In the genomic region with DNA sequence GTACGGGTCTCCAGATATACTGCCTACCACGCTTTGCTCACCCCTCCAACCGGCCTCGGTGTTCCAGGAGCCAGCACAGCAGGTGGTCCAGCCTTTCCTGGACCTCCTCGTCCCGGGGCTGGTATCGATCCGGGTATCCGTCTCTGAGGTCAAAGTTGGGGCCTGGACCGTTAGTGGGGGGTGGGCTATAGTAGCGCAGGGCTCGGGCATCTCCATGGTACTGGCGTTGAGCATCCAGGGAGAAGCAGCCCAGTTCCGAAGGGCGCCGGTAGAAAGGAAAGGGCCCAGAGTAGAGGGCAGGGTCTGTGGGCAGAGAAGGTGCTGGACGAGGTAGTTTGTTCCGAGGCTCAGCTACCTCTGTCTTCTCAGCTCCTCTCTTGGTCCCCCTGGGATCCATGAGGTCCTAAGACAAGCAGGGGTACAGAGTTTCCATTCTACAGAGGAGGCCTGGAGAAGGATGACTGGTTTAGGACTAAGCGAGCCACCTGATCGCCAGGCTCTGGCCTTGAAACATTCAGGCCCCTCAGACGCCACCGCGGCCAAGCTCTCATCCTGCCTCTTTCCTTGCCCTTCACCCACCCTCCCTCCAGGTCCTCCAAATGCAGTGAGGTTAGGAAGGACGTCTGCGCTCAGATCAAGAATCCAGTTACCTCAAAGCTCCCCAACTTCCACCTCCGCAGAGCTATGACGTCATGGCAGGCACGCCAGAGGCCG, we compare ENCODE assay signal across 9 cellular contexts. TPM values are rescaled to one million over a fixed set of nuclear protein-coding genes. Genes with fewer than 3 reads are reported as not detected.
DNase-seq lines count a peak whose midpoint lies in the region; ATAC-seq, FAIRE-seq and TF ChIP-seq lines count a peak whose summit lies in the region.
"Had no signal": no experiment of that assay in that cellular context is flagged by ENCODE, and none has a peak within 500 bp of the region (broad histone marks: within the 10 kb centered on the region; RNA-seq: fewer than 3 reads in every experiment).

No MANE protein-coding gene starts in this region.

- CTCF ChIA-PET in AG04450 (lab: Charles Lee): interaction anchor here (0.8 to 1.3 kb wide), 5 partner anchors 19 to 147 kb away, joined by 3 to 7 read pairs (median 4); no protein-coding TSS in a partner anchor

- TF ChIP-seq POLR2A in upper lobe of left lung (IDR thresholded peaks at IDR 0.05): peak in 1 of 4 donors; percentile 4

- no peak for TF ChIP-seq EP300 in upper lobe of left lung (IDR thresholded peaks at IDR 0.05)

- TF ChIP-seq CTCF in AG04450 (IDR thresholded peaks at IDR 0.05; ENCODE audit: low read depth, low read length) (no peak), brain microvascular endothelial cell (IDR thresholded peaks at IDR 0.05; ENCODE audit: low read depth, low read length, missing control alignments) (no peak), lower lobe of right lung (IDR thresholded peaks at IDR 0.05) (no peak), upper lobe of left lung (IDR thresholded peaks at IDR 0.05) (no peak)

- in situ Hi-C loops in brain microvascular endothelial cell (cut with HindIII; ENCODE audit: low pct_ligation_motif_present, low sequenced_read_pairs): no loop called here

- no peaks in the 10 kb centered on the region for H3K27me3 ChIP-seq in AG04450 (ENCODE audit: control insufficient read depth, insufficient read depth, low read length)
- no peaks in the 10 kb centered on the region for H3K27me3 ChIP-seq in brain microvascular endothelial cell (replicated peaks)
- H3K27me3 ChIP-seq in lower lobe of right lung (ENCODE audit: low read depth): no peaks in the 10 kb centered on the region
- H3K27me3 ChIP-seq in upper lobe of left lung: no peaks in the 10 kb centered on the region

- H3K9me3 ChIP-seq in AG04450 (ENCODE audit: control insufficient read depth, insufficient read depth, low read length) (no peaks in the 10 kb centered on the region; the same call in 1 of the 2 replicates), lower lobe of right lung (no peaks in the 10 kb centered on the region), upper lobe of left lung (no peaks in the 10 kb centered on the region)

- H3K27ac ChIP-seq in AG04450 (ENCODE audit: low read depth, low read length): peak overlapping the region; percentile 98
- H3K27ac ChIP-seq in brain microvascular endothelial cell: peak overlapping the region; percentile 99
- peak overlapping the region; percentile 95 for H3K27ac ChIP-seq in lower lobe of right lung
- H3K27ac ChIP-seq in upper lobe of left lung: peak overlapping the region; percentile 96 to 99 (median 97)

- intact Hi-C loops in lower lobe of right lung (cut with DNase I): no loop called here

- H3K4me1 ChIP-seq in lower lobe of right lung (peaks cover 31% of the 10 kb centered on the region), upper lobe of left lung (peaks cover 24 to 47% (median 30%) of the 10 kb centered on the region in 4 donors)

- DNase-seq in AG04450 (ENCODE audit: low read depth, low spot score) (no peak), brain microvascular endothelial cell (no peak), lower lobe of right lung (peak; percentile 50), upper lobe of left lung (no peak), HTR-8/SVneo (ENCODE audit: insufficient read length, low spot score) (no peak), CD1c-positive myeloid dendritic cell (ENCODE audit: extremely low spot score) (no peak)

- ATAC-seq in HG03095 (IDR thresholded peaks at IDR 0.05; ENCODE audit: unreplicated experiment): peak; percentile 1
- no peak for ATAC-seq in lower lobe of right lung
- ATAC-seq in upper lobe of left lung (ENCODE audit: low FRiP score in 2 of 2): peak in 1 of 2 donors; percentile 0
- no peak for ATAC-seq in GM21423 (IDR thresholded peaks at IDR 0.05; ENCODE audit: unreplicated experiment)

- POLR2A ChIA-PET in AG04450 (lab: Yijun Ruan, JAX): interaction anchor here (0.6 to 2.7 kb wide), 8 partner anchors 13 to 319 kb away, joined by 3 to 10 read pairs (median 3); partner anchors contain the start of genes BAG6, NELFE and SKIC2

- peaks cover 34% of the 10 kb centered on the region for H3K36me3 ChIP-seq in brain microvascular endothelial cell (replicated peaks)
- H3K36me3 ChIP-seq in lower lobe of right lung: peaks cover 50% of the 10 kb centered on the region
- H3K36me3 ChIP-seq in upper lobe of left lung: peaks cover 21 to 48% (median 39%) of the 10 kb centered on the region in 4 donors

- FAIRE-seq in HTR-8/SVneo (lab: Jason Lieb, UNC): no peak
- FAIRE-seq: islet of Langerhans had no signal

- 31 to 44% methylated on average over 12 to 29 of the region's 29 CpGs for WGBS in upper lobe of left lung, 2 donors

- H3K4me3 ChIP-seq in AG04450 (ENCODE audit: low read depth, low read length) (peak overlapping the region; percentile 96), brain microvascular endothelial cell (ENCODE audit: low read depth, low read length) (peak overlapping the region; percentile 92), lower lobe of right lung (peak overlapping the region; percentile 79), upper lobe of left lung (peak overlapping the region; percentile 55 to 88 (median 82))

RNA-seq across cellular contexts. Expression of gene DXO, which starts 0.5 kb away (rescaled TPM):
- polyA plus RNA-seq in AG04450 (2011; rRNA removed): 11.4 and 14.9 TPM in 2 replicates
- polyA minus RNA-seq in AG04450 (2011; rRNA and poly(A)+ RNA removed): 14.8 and 22.1 TPM in 2 replicates
- 16.5 TPM for total RNA-seq in lower lobe of right lung
- total RNA-seq in upper lobe of left lung: 10 to 100 TPM; 14.1 to 40.9 (median 19.3) TPM

RNA-seq across cellular contexts. Expression of gene C4A, which starts 10.4 kb away (rescaled TPM):
- polyA plus RNA-seq in AG04450 (2011; rRNA removed): 7.5 and 7.6 TPM in 2 replicates
- 4.8 and 8.9 TPM in 2 replicates for polyA minus RNA-seq in AG04450 (2011; rRNA and poly(A)+ RNA removed)
- total RNA-seq in lower lobe of right lung (175 TPM), upper lobe of left lung (100 to 1,000 TPM in 4 of 6 donors, 10 to 100 TPM in 2; 89.8 to 217 (median 139) TPM)

RNA-seq across cellular contexts. Expression of gene SKIC2, which starts 12.5 kb away (rescaled TPM):
- polyA plus RNA-seq in AG04450 (2011; rRNA removed): 26.0 and 30.4 TPM in 2 replicates
- 66.5 and 80.7 TPM in 2 replicates for polyA minus RNA-seq in AG04450 (2011; rRNA and poly(A)+ RNA removed)
- total RNA-seq in lower lobe of right lung: 64.2 TPM
- total RNA-seq in upper lobe of left lung: 100 to 1,000 TPM in 1 of 6 donors, 10 to 100 TPM in 5; 27.7 to 172 (median 58.6) TPM

RNA-seq across cellular contexts. Expression of gene NELFE, which starts 12.7 kb away (rescaled TPM):
- 51.4 and 55.7 TPM in 2 replicates for polyA plus RNA-seq in AG04450 (2011; rRNA removed)
- polyA minus RNA-seq in AG04450 (2011; rRNA and poly(A)+ RNA removed): 44.2 and 50.5 TPM in 2 replicates
- total RNA-seq in lower lobe of right lung (47.0 TPM), upper lobe of left lung (10 to 100 TPM; 42.8 to 84.2 (median 63.0) TPM)

RNA-seq across cellular contexts. Expression of gene CFB, which starts 25.5 kb away (rescaled TPM):
- polyA plus RNA-seq in AG04450 (2011; rRNA removed): 13.3 and 14.0 TPM in 2 replicates
- polyA minus RNA-seq in AG04450 (2011; rRNA and poly(A)+ RNA removed): 8.9 and 10.8 TPM in 2 replicates
- total RNA-seq in lower lobe of right lung: 85.6 TPM
- total RNA-seq in upper lobe of left lung: 100 to 1,000 TPM in 1 of 6 donors, 10 to 100 TPM in 5; 15.0 to 199 (median 58.1) TPM
